ENCODE assay signal across 28 cellular contexts in the genomic region with DNA sequence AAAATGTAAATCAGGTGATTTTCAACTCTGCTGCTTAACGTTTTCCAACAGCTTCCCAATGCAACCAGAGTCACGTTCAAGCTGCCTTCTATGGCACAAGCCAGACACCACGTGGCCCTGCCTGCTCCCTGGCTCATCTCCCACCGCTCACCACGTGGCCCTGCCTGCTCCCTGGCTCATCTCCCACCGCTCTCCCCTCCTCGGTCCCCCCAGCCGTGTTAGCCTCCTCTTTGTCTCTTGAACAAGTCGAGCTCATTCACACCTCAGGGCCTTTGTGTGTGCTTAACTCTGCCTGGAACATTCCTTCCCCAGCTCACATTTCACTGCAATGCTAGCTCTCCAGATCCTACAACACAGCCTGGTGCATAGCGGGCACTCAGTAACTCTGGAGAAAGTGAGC.
"Had no signal": no experiment of that assay in that cellular context is flagged by ENCODE, and none has a peak within 500 bp of the region (broad histone marks: within the 10 kb centered on the region; RNA-seq: fewer than 3 reads in every experiment).

No MANE protein-coding gene starts in this region.

- H3K27me3 ChIP-seq: right lobe of liver, thyroid gland had no signal

- H3K9me3 ChIP-seq: gastroesophageal sphincter, heart right ventricle, mucosa of descending colon, right lobe of liver, thyroid gland had no signal

- ATAC-seq: esophagus mucosa; heart right ventricle; left lobe of liver; mucosa of descending colon; natural killer cell treated with Interleukin-12 subunit alpha and Interleukin-12 subunit beta and Interleukin-15 and Interleukin-18, amount 100 ng/mL, for 72 hours; right lobe of liver; stimulated activated effector memory CD8-positive, alpha-beta T cell treated with anti-CD3 and anti-CD28 coated beads, Interleukin-12 subunit alpha, Interleukin-12 subunit beta, amount 100 ng/mL, for 72 hours had no signal

- H3K27ac ChIP-seq: dorsolateral prefrontal cortex, epithelial cell of prostate, gastroesophageal sphincter, heart right ventricle, right lobe of liver, stomach, thyroid gland had no signal

- H3K4me3 Mint-ChIP-seq: memory B cell; mesothelial cell of epicardium; natural killer cell treated with Interleukin-12 subunit alpha and Interleukin-12 subunit beta and Interleukin-15 and Interleukin-18, amount 100 ng/mL, for 72 hours; stimulated activated effector memory CD8-positive, alpha-beta T cell treated with anti-CD3 and anti-CD28 coated beads, Interleukin-12 subunit alpha, Interleukin-12 subunit beta, amount 100 ng/mL, for 72 hours had no signal

- FAIRE-seq: colon, islet of Langerhans, small intestine had no signal

- H3K9me3 Mint-ChIP-seq: memory B cell; mesothelial cell of epicardium; natural killer cell treated with Interleukin-12 subunit alpha and Interleukin-12 subunit beta and Interleukin-15 and Interleukin-18, amount 100 ng/mL, for 72 hours; stimulated activated effector memory CD8-positive, alpha-beta T cell treated with anti-CD3 and anti-CD28 coated beads, Interleukin-12 subunit alpha, Interleukin-12 subunit beta, amount 100 ng/mL, for 72 hours had no signal

- H3K36me3 ChIP-seq: gastroesophageal sphincter, heart right ventricle, right lobe of liver, stomach, thyroid gland had no signal

- H3K36me3 Mint-ChIP-seq: memory B cell; mesothelial cell of epicardium; naive B cell; natural killer cell treated with Interleukin-12 subunit alpha and Interleukin-12 subunit beta and Interleukin-15 and Interleukin-18, amount 100 ng/mL, for 72 hours; stimulated activated effector memory CD8-positive, alpha-beta T cell treated with anti-CD3 and anti-CD28 coated beads, Interleukin-12 subunit alpha, Interleukin-12 subunit beta, amount 100 ng/mL, for 72 hours had no signal

- H3K4me1 ChIP-seq: gastroesophageal sphincter, heart right ventricle, right lobe of liver, stomach, thyroid gland had no signal

- H3K4me3 ChIP-seq: dorsolateral prefrontal cortex, gastroesophageal sphincter, heart right ventricle, lung, mucosa of descending colon, right lobe of liver, stomach, thyroid gland had no signal

- DNase-seq: central memory CD4-positive, alpha-beta T cell; effector CD4-positive, alpha-beta T cell; foreskin fibroblast; heart right ventricle; hippocampal formation; naive B cell; retina; right lobe of liver; small intestine; stimulated activated CD4-positive, alpha-beta T cell treated with anti-CD3 and anti-CD28 coated beads, Interleukin-2, amount 100 ng/mL, for 24 hours; stimulated activated CD4-positive, alpha-beta T cell treated with anti-CD3 and anti-CD28 coated beads, Interleukin-4, amount 100 ng/mL, for 24 hours; stimulated activated naive CD4-positive, alpha-beta T cell treated with Interleukin-2 at 50 U/mL for 16 hours; stomach; thyroid gland; trophoblast cell had no signal

- H3K4me1 Mint-ChIP-seq: memory B cell; naive B cell; stimulated activated effector memory CD8-positive, alpha-beta T cell treated with anti-CD3 and anti-CD28 coated beads, Interleukin-12 subunit alpha, Interleukin-12 subunit beta, amount 100 ng/mL, for 72 hours had no signal

- H3K27ac Mint-ChIP-seq: memory B cell; mesothelial cell of epicardium; natural killer cell treated with Interleukin-12 subunit alpha and Interleukin-12 subunit beta and Interleukin-15 and Interleukin-18, amount 100 ng/mL, for 72 hours; stimulated activated effector memory CD8-positive, alpha-beta T cell treated with anti-CD3 and anti-CD28 coated beads, Interleukin-12 subunit alpha, Interleukin-12 subunit beta, amount 100 ng/mL, for 72 hours had no signal
